ENCODE assay signal across 19 cellular contexts in the genomic region with DNA sequence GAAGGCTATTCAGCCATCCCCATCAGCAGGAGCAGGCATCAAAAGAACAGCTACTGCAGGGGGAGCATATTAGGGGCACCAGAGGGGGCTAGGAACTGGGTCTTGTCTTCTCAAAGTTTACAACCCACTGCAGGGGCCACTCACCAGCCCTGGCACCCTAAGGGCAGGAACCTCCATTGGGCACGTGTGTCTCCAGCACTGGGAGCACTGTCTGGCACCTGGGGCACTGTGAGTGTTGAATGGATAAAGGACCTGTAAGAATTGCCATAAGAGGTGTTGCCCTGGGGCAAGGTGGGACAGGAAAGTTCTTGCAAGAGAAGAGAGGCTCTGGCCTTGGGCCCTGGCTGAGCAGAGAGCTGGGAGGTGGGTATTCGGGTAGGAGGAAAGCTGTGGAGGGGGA.
"Had no signal": no experiment of that assay in that cellular context is flagged by ENCODE, and none has a peak within 500 bp of the region (broad histone marks: within the 10 kb centered on the region; RNA-seq: fewer than 3 reads in every experiment).

No MANE protein-coding gene starts in this region.

- H3K27ac Mint-ChIP-seq: activated CD4-positive, alpha-beta T cell treated with anti-CD3 and anti-CD28 coated beads for 36 hours; activated naive CD4-positive, alpha-beta T cell treated with anti-CD3 and anti-CD28 coated beads, Interleukin-2, amount 50 U/mL, for 24 hours; effector memory CD8-positive, alpha-beta T cell; nephron; progenitor cell of endocrine pancreas; stimulated activated naive CD8-positive, alpha-beta T cell treated with anti-CD3 and anti-CD28 coated beads, Interleukin-15, amount 100 ng/mL, for 72 hours; WTC11 had no signal

- H3K27me3 ChIP-seq: right atrium auricular region, suprapubic skin, vagina had no signal

- H3K9me3 ChIP-seq: left lung, right atrium auricular region, suprapubic skin, transverse colon, vagina had no signal

- ATAC-seq: activated CD4-positive, alpha-beta T cell treated with anti-CD3 and anti-CD28 coated beads for 36 hours; effector memory CD8-positive, alpha-beta T cell; left lung had no signal

- H3K4me3 Mint-ChIP-seq: activated CD4-positive, alpha-beta T cell treated with anti-CD3 and anti-CD28 coated beads for 36 hours; activated naive CD4-positive, alpha-beta T cell treated with anti-CD3 and anti-CD28 coated beads, Interleukin-2, amount 50 U/mL, for 24 hours had no signal

- H3K36me3 ChIP-seq: left lung, right atrium auricular region, suprapubic skin, transverse colon, vagina had no signal

- H3K4me3 ChIP-seq: left lung, right atrium auricular region, suprapubic skin, transverse colon, vagina had no signal

- H3K9me3 Mint-ChIP-seq: activated naive CD4-positive, alpha-beta T cell treated with anti-CD3 and anti-CD28 coated beads, Interleukin-2, amount 50 U/mL, for 24 hours; effector memory CD8-positive, alpha-beta T cell; nephron; stimulated activated naive CD8-positive, alpha-beta T cell treated with anti-CD3 and anti-CD28 coated beads, Interleukin-15, amount 100 ng/mL, for 72 hours; WTC11 had no signal

- H3K36me3 Mint-ChIP-seq: activated naive CD4-positive, alpha-beta T cell treated with anti-CD3 and anti-CD28 coated beads, Interleukin-2, amount 50 U/mL, for 24 hours; WTC11 had no signal

- FAIRE-seq: TTC549 had no signal

- H3K4me1 Mint-ChIP-seq: activated CD4-positive, alpha-beta T cell treated with anti-CD3 and anti-CD28 coated beads for 36 hours; activated naive CD4-positive, alpha-beta T cell treated with anti-CD3 and anti-CD28 coated beads, Interleukin-2, amount 50 U/mL, for 24 hours had no signal

- DNase-seq: activated CD4-positive, alpha-beta T cell treated with anti-CD3 and anti-CD28 coated beads for 36 hours; activated CD4-positive, alpha-beta T cell treated with anti-CD3 and anti-CD28 coated beads, Interleukin-2, amount 50 U/mL, for 48 hours; activated gamma-delta T cell; effector memory CD8-positive, alpha-beta T cell; foreskin fibroblast; glutamatergic neuron; hypothalamus; left lung; stimulated activated naive CD8-positive, alpha-beta T cell treated with anti-CD3 and anti-CD28 coated beads, Interleukin-15, amount 100 ng/mL, for 72 hours; SW 1271; transverse colon had no signal

- H3K27ac ChIP-seq: left lung, right atrium auricular region, suprapubic skin, transverse colon, vagina had no signal
